27 cellular contexts compared by ENCODE assay signal in the genomic region with DNA sequence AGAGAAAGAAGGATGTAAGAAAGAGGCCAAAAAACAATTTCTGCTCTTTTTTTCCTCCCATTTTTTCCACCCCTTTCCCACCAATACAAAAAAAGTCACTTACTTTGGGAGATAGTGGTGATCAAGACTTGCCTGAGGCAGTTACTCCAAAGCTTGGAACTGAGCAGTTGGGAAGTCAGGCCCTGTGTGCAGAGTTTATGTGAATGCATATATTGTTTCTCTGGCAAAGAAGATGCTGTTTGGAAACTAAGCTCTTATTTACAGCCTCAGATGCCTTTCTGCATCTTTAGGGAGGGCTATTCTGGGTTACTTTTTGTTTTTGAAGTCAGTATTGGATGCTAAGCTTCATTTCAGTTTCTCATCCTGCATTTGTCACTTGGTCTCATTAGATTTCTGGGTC.
"Had no signal": no experiment of that assay in that cellular context is flagged by ENCODE, and none has a peak within 500 bp of the region (broad histone marks: within the 10 kb centered on the region; RNA-seq: fewer than 3 reads in every experiment).

No MANE protein-coding gene starts in this region.

- H3K9me3 ChIP-seq: lower lobe of right lung, pancreas, prostate gland, suprapubic skin, thoracic aorta, tibial artery had no signal

- H3K4me3 Mint-ChIP-seq: naive thymus-derived CD8-positive, alpha-beta T cell; nephron; stimulated activated naive B cell treated with anti-CD40 and anti-IgM and Interleukin-4, amounts not matched to agents 10 μg/mL and 1 μg/mL and 100 μg/mL, for 72 hours had no signal

- DNase-seq: hippocampal formation; left colon; left lung; lower lobe of right lung; mammary epithelial cell; mesenchymal stem cell; naive thymus-derived CD8-positive, alpha-beta T cell; pancreas; posterior cingulate gyrus; retina; right cardiac atrium; stimulated activated CD4-positive, alpha-beta T cell treated with anti-CD3 and anti-CD28 coated beads, Interleukin-12 subunit alpha, Interleukin-12 subunit beta, amount 100 ng/mL, for 4 hours; stimulated activated CD4-positive, alpha-beta T cell treated with anti-CD3 and anti-CD28 coated beads, Interleukin-15, amount 100 ng/mL, for 24 hours; stimulated activated CD4-positive, alpha-beta T cell treated with anti-CD3 and anti-CD28 coated beads, Interleukin-2, amount 100 ng/mL, for 24 hours; stimulated activated CD4-positive, alpha-beta T cell treated with anti-CD3 and anti-CD28 coated beads, Interleukin-4, amount 100 ng/mL, for 1 hour; stimulated activated naive B cell treated with anti-CD40 and anti-IgM and Interleukin-4, amounts not matched to agents 10 μg/mL and 1 μg/mL and 100 μg/mL, for 72 hours; stimulated activated naive CD8-positive, alpha-beta T cell treated with anti-CD3 and anti-CD28 coated beads, Interleukin-15, Interleukin-2, amounts not matched to agents 100 U/mL and 50 U/mL, for 24 hours; stomach; tibial artery; trophoblast cell; upper lobe of right lung had no signal

- H3K27ac ChIP-seq: left lung, lower lobe of right lung, pancreas, prostate gland, skin epidermis, stomach, suprapubic skin, thoracic aorta, tibial artery, upper lobe of right lung had no signal

- H3K36me3 ChIP-seq: left lung, lower lobe of right lung, pancreas, prostate gland, stomach, suprapubic skin, thoracic aorta, tibial artery, upper lobe of right lung had no signal

- H3K4me1 ChIP-seq: left lung, lower lobe of right lung, prostate gland, suprapubic skin had no signal

- ATAC-seq: left lung; lower lobe of right lung; naive thymus-derived CD8-positive, alpha-beta T cell; pancreas; right cardiac atrium; sciatic nerve; stimulated activated naive B cell treated with anti-CD40 and anti-IgM and Interleukin-4, amounts not matched to agents 10 μg/mL and 1 μg/mL and 100 μg/mL, for 72 hours; stimulated activated naive CD8-positive, alpha-beta T cell treated with anti-CD3 and anti-CD28 coated beads, Interleukin-15, Interleukin-2, amounts not matched to agents 100 U/mL and 50 U/mL, for 24 hours; upper lobe of right lung had no signal

- H3K4me1 Mint-ChIP-seq: naive thymus-derived CD8-positive, alpha-beta T cell had no signal

- H3K27ac Mint-ChIP-seq: naive thymus-derived CD8-positive, alpha-beta T cell; stimulated activated naive B cell treated with anti-CD40 and anti-IgM and Interleukin-4, amounts not matched to agents 10 μg/mL and 1 μg/mL and 100 μg/mL, for 72 hours had no signal

- H3K4me3 ChIP-seq: left lung, lower lobe of right lung, pancreas, prostate gland, skin epidermis, stomach, suprapubic skin, thoracic aorta, tibial artery, upper lobe of right lung had no signal

- H3K36me3 Mint-ChIP-seq: naive thymus-derived CD8-positive, alpha-beta T cell; stimulated activated naive B cell treated with anti-CD40 and anti-IgM and Interleukin-4, amounts not matched to agents 10 μg/mL and 1 μg/mL and 100 μg/mL, for 72 hours had no signal

- H3K27me3 ChIP-seq: left lung, pancreas, stomach, suprapubic skin, tibial artery, upper lobe of right lung had no signal
